22 cellular contexts compared by ENCODE assay signal in genomic region chr17:8556074-8556473, GRCh38.
DNase-seq lines count a peak whose midpoint lies in the region; ATAC-seq and TF ChIP-seq lines count a peak whose summit lies in the region.
"Had no signal": no experiment of that assay in that cellular context is flagged by ENCODE, and none has a peak within 500 bp of the region (broad histone marks: within the 10 kb centered on the region; RNA-seq: fewer than 3 reads in every experiment).

No MANE protein-coding gene starts in this region.

- ATAC-seq in sciatic nerve (no peak), HG03175 (IDR thresholded peaks at IDR 0.05; ENCODE audit: unreplicated experiment) (no peak)
- ATAC-seq: psoas muscle had no signal

- H3K36me3 Mint-ChIP-seq in chondrocyte (ENCODE audit: low read depth) (peaks cover 28% of the 10 kb centered on the region), progenitor cell of endocrine pancreas (ENCODE audit: insufficient read depth) (peaks cover 42% of the 10 kb centered on the region)
- H3K36me3 Mint-ChIP-seq: activated naive CD8-positive, alpha-beta T cell treated with anti-CD3 and anti-CD28 coated beads, Interleukin-2, amount 10 ng/mL, durations not matched to agents 7 days and 5 days; CD4-positive, CD25-positive, alpha-beta regulatory T cell had no signal

- DNase-seq in Caki2 (ENCODE audit: low read depth) (peak; percentile 1), M059J (ENCODE audit: low read depth) (peak; percentile 9), chondrocyte (ENCODE audit: low spot score) (no peak), progenitor cell of endocrine pancreas (ENCODE audit: low spot score, unreplicated experiment) (no peak), NCI-H1105 (lab: John Stamatoyannopoulos, UW) (no peak), sciatic nerve (ENCODE audit: low spot score) (no peak), glomerular visceral epithelial cell (ENCODE audit: extremely low spot score) (no peak)
- DNase-seq: activated CD4-positive, CD25-positive, alpha-beta regulatory T cell; activated CD8-positive, alpha-beta memory T cell treated with anti-CD3 and anti-CD28 coated beads for 24 hours; activated naive CD8-positive, alpha-beta T cell treated with anti-CD3 and anti-CD28 coated beads, Interleukin-2, amount 10 ng/mL, durations not matched to agents 7 days and 5 days; caudate nucleus; CD4-positive, CD25-positive, alpha-beta regulatory T cell; DND-41; effector CD4-positive, alpha-beta T cell; H7; hippocampal formation; NCI-H2081; NCI-H524 treated with DMSO at 0.1 percent for 48 hours; psoas muscle; SJCRH30 had no signal

- no peak overlapping the region for H3K4me3 Mint-ChIP-seq in chondrocyte (ENCODE audit: unreplicated experiment)
- no peak overlapping the region for H3K4me3 Mint-ChIP-seq in progenitor cell of endocrine pancreas (ENCODE audit: low read depth)
- H3K4me3 Mint-ChIP-seq: activated naive CD8-positive, alpha-beta T cell treated with anti-CD3 and anti-CD28 coated beads, Interleukin-2, amount 10 ng/mL, durations not matched to agents 7 days and 5 days; CD4-positive, CD25-positive, alpha-beta regulatory T cell; neural progenitor cell had no signal

- H3K4me1 Mint-ChIP-seq in chondrocyte (ENCODE audit: low read depth) (peaks cover 29% of the 10 kb centered on the region), progenitor cell of endocrine pancreas (ENCODE audit: low read depth) (no peaks in the 10 kb centered on the region)
- H3K4me1 Mint-ChIP-seq: activated naive CD8-positive, alpha-beta T cell treated with anti-CD3 and anti-CD28 coated beads, Interleukin-2, amount 10 ng/mL, durations not matched to agents 7 days and 5 days; CD4-positive, CD25-positive, alpha-beta regulatory T cell; neural progenitor cell had no signal

- H3K9me3 Mint-ChIP-seq in chondrocyte (ENCODE audit: low read depth) = peaks cover 4% of the 10 kb centered on the region
- no peaks in the 10 kb centered on the region for H3K9me3 Mint-ChIP-seq in progenitor cell of endocrine pancreas (ENCODE audit: low read depth)
- H3K9me3 Mint-ChIP-seq: activated naive CD8-positive, alpha-beta T cell treated with anti-CD3 and anti-CD28 coated beads, Interleukin-2, amount 10 ng/mL, durations not matched to agents 7 days and 5 days; CD4-positive, CD25-positive, alpha-beta regulatory T cell had no signal

- no peaks in the 10 kb centered on the region for H3K27me3 Mint-ChIP-seq in chondrocyte (ENCODE audit: low read depth)
- no peaks in the 10 kb centered on the region for H3K27me3 Mint-ChIP-seq in progenitor cell of endocrine pancreas

- intact Hi-C loops in sciatic nerve (cut with DNase I) = no loop called here

- no peak for TF ChIP-seq CTCF in chondrocyte (IDR thresholded peaks at IDR 0.05)
- no peak for TF ChIP-seq CTCF in progenitor cell of endocrine pancreas (IDR thresholded peaks at IDR 0.05; ENCODE audit: unreplicated experiment)

- H3K27ac Mint-ChIP-seq in chondrocyte (ENCODE audit: unreplicated experiment) = peak overlapping the region; percentile 58
- H3K27ac Mint-ChIP-seq in progenitor cell of endocrine pancreas = peak overlapping the region; percentile 59
- H3K27ac Mint-ChIP-seq: activated naive CD8-positive, alpha-beta T cell treated with anti-CD3 and anti-CD28 coated beads, Interleukin-2, amount 10 ng/mL, durations not matched to agents 7 days and 5 days; CD4-positive, CD25-positive, alpha-beta regulatory T cell; neural progenitor cell had no signal

- in situ Hi-C loops in Caki2 (cut with HindIII; ENCODE audit: low pct_unique_long_range_greater_than_20kb, low sequenced_read_pairs) = no loop called here

Comparison
In these comparisons a context has a peak if more than half of its experiments do, and no peak if none do; other contexts are left out.
1. DNase-seq: peak in Caki2 (single experiment) and M059J (single experiment); none in chondrocyte (single experiment), progenitor cell of endocrine pancreas (single experiment), NCI-H1105 (single experiment), sciatic nerve (single experiment) and glomerular visceral epithelial cell (single experiment).